In genomic region chr2:209771474-209772292, GRCh38 we compare ENCODE assay signal across 8 cellular contexts. TPM values are rescaled to one million over a fixed set of nuclear protein-coding genes. Genes with fewer than 3 reads are reported as not detected.
DNase-seq lines count a peak whose midpoint lies in the region; ATAC-seq and TF ChIP-seq lines count a peak whose summit lies in the region.

TSS of gene UNC80 (plus strand) at chr2:209771832. CDS start at chr2:209772073, 241 bp downstream.

- H3K4me1 ChIP-seq in CD8-positive, alpha-beta memory T cell (ENCODE audit: insufficient read depth, low read length), result no peaks in the 10 kb centered on the region
- H3K4me1 ChIP-seq in GM23338 (ENCODE audit: insufficient read depth), result peaks cover 11% of the 10 kb centered on the region
- H3K4me1 ChIP-seq in right cardiac atrium (ENCODE audit: control insufficient read depth, insufficient read depth, low read length), result no peaks in the 10 kb centered on the region

- peaks cover 0 to 5% (median 0%) of the 10 kb centered on the region in 5 donors for H3K9me3 Mint-ChIP-seq in CD8-positive, alpha-beta memory T cell
- no peaks in the 10 kb centered on the region for H3K9me3 Mint-ChIP-seq in GM23338

- H3K4me1 Mint-ChIP-seq in CD8-positive, alpha-beta memory T cell, result peaks cover 3 to 4% (median 4%) of the 10 kb centered on the region in 3 donors
- peaks cover 14% of the 10 kb centered on the region; the same call in 2 of the 3 replicates for H3K4me1 Mint-ChIP-seq in GM23338

- H3F3A ChIP-seq in GM23338 (replicated peaks; ENCODE audit: low read depth), result no peaks in the 10 kb centered on the region

- H3K27ac ChIP-seq in CD8-positive, alpha-beta memory T cell (ENCODE audit: low read depth, low read length), result no peak within 1 kb of the TSS
- H3K27ac ChIP-seq in GM23338 (ENCODE audit: low read depth) (no peak within 1 kb of the TSS), right cardiac atrium (ENCODE audit: low read length) (no peak within 1 kb of the TSS)

- no peak within 1 kb of the TSS for H3K4me3 ChIP-seq in CD8-positive, alpha-beta memory T cell (ENCODE audit: low read length)
- peak within 1 kb of the TSS; percentile 63 for H3K4me3 ChIP-seq in GM23338
- H3K4me3 ChIP-seq in astrocyte of the cerebellum (ENCODE audit: low read depth, low read length), result peak within 1 kb of the TSS; percentile 48
- H3K4me3 ChIP-seq in right cardiac atrium (ENCODE audit: low read length), result peak within 1 kb of the TSS; percentile 43

- peak within 1 kb of the TSS in 4 of 7 donors; percentile 22 to 50 (median 37) for H3K4me3 Mint-ChIP-seq in CD8-positive, alpha-beta memory T cell
- peak within 1 kb of the TSS; percentile 71 for H3K4me3 Mint-ChIP-seq in GM23338

- no peaks in the 10 kb centered on the region for H4K20me1 ChIP-seq in GM23338 (replicated peaks; ENCODE audit: insufficient read depth)

- peak within 1 kb of the TSS; percentile 80; the same call in 1 of the 2 replicates for H2AFZ ChIP-seq in GM23338

- WGBS in right cardiac atrium, result 2% methylated on average over 73 of the region's 73 CpGs

- intact Hi-C loops in right cardiac atrium (cut with DNase I), result no loop called here
- intact Hi-C loops in posterior vena cava (cut with DNase I), result no loop called here

- H3K27ac Mint-ChIP-seq in CD8-positive, alpha-beta memory T cell, result no peak within 1 kb of the TSS
- no peak within 1 kb of the TSS for H3K27ac Mint-ChIP-seq in GM23338

- CTCF ChIA-PET in CD8-positive, alpha-beta memory T cell (lab: Charles Lee), result no interaction called here

- H3K27me3 Mint-ChIP-seq in CD8-positive, alpha-beta memory T cell, result peaks cover 19 to 37% of the 10 kb centered on the region in 2 donors
- H3K27me3 Mint-ChIP-seq in GM23338 (ENCODE audit: insufficient read depth, low read depth, poor library complexity), result peaks cover 24% of the 10 kb centered on the region

- POLR2A ChIA-PET in CD8-positive, alpha-beta memory T cell (lab: Charles Lee), result no interaction called here

- H3K27me3 ChIP-seq in CD8-positive, alpha-beta memory T cell (ENCODE audit: insufficient read depth, low read length, poor library complexity, severe bottlenecking), result no peaks in the 10 kb centered on the region
- H3K27me3 ChIP-seq in GM23338 (ENCODE audit: insufficient read depth) (peaks cover 63% of the 10 kb centered on the region), right cardiac atrium (ENCODE audit: control insufficient read depth, insufficient read depth) (no peaks in the 10 kb centered on the region)

- H3K36me3 Mint-ChIP-seq in CD8-positive, alpha-beta memory T cell, result no peaks in the 10 kb centered on the region
- no peaks in the 10 kb centered on the region for H3K36me3 Mint-ChIP-seq in GM23338 (ENCODE audit: low read depth)

- H3K9me2 ChIP-seq in GM23338 (ENCODE audit: insufficient read depth), result no peaks in the 10 kb centered on the region

- TF ChIP-seq CTCF in GM23338 (conservative IDR thresholded peaks at IDR 0.05; ENCODE audit: low read depth in 2 of 2), result no peak; a peak in 1 of 4 replicates
- no peak for TF ChIP-seq CTCF in astrocyte of the cerebellum (IDR thresholded peaks at IDR 0.05; ENCODE audit: low read depth, low read length, missing control alignments)

- in situ Hi-C loops in astrocyte of the cerebellum (cut with HindIII; ENCODE audit: low sequenced_read_pairs), result no loop called here

- H3K4me2 ChIP-seq in GM23338, result peak within 1 kb of the TSS; percentile 89

- peak; percentile 93 for ATAC-seq in GM23338
- peak; percentile 93 to 95 for ATAC-seq in right cardiac atrium
- no peak for ATAC-seq in GM18873 (IDR thresholded peaks at IDR 0.05; ENCODE audit: low FRiP score, unreplicated experiment)
- ATAC-seq in HG02571 (IDR thresholded peaks at IDR 0.05; ENCODE audit: unreplicated experiment), result no peak

- no peaks in the 10 kb centered on the region for H3K36me3 ChIP-seq in CD8-positive, alpha-beta memory T cell (ENCODE audit: insufficient read depth, low read length)
- no peaks in the 10 kb centered on the region for H3K36me3 ChIP-seq in GM23338 (ENCODE audit: insufficient read depth)

- DNase-seq in CD8-positive, alpha-beta memory T cell, result no peak
- DNase-seq in GM23338 (ENCODE audit: low spot score), result peak; percentile 88
- DNase-seq in NCI-H345 (lab: John Stamatoyannopoulos, UW), result peak; percentile 73
- peak; percentile 46 for DNase-seq in astrocyte of the cerebellum (ENCODE audit: low read depth)
- peak; percentile 58 to 88 (median 84) for DNase-seq in right cardiac atrium
- peak; percentile 83 for DNase-seq in posterior vena cava (ENCODE audit: low spot score)

- H3K9me3 ChIP-seq in CD8-positive, alpha-beta memory T cell (ENCODE audit: low read length), result no peaks in the 10 kb centered on the region
- H3K9me3 ChIP-seq in right cardiac atrium (ENCODE audit: control insufficient read depth, low read length), result no peaks in the 10 kb centered on the region

- H3K79me2 ChIP-seq in GM23338 (replicated peaks; ENCODE audit: insufficient read depth), result no peaks in the 10 kb centered on the region

TF ChIP-seq in GM23338, 12 proteins besides CTCF, POLR2A, EP300 and RAD21 (continues in another document):
- TF ChIP-seq CREB1 (CRISPR knock-in tag; IDR thresholded peaks at IDR 0.05; ENCODE audit: low read depth), result no peak
- TF ChIP-seq EZH2phosphoT487 (IDR thresholded peaks at IDR 0.05; ENCODE audit: unreplicated experiment), result no peak
- TF ChIP-seq REST (IDR thresholded peaks at IDR 0.05; ENCODE audit: unreplicated experiment), result peak; percentile 97
- TF ChIP-seq EZH2 (IDR thresholded peaks at IDR 0.05; ENCODE audit: low read depth, unreplicated experiment), result peak; percentile 3
- TF ChIP-seq ZNF114 (CRISPR knock-in tag; IDR thresholded peaks at IDR 0.05), result no peak
- no peak for TF ChIP-seq STAT1 (IDR thresholded peaks at IDR 0.05; ENCODE audit: unreplicated experiment)
- TF ChIP-seq JUNB (IDR thresholded peaks at IDR 0.05; ENCODE audit: unreplicated experiment), result no peak
- 0 out of 2 replicates have a peak, but pooled peaks have one; percentile 19 for TF ChIP-seq ETS1 (IDR thresholded peaks at IDR 0.05)
- TF ChIP-seq ZNF331 (CRISPR knock-in tag; IDR thresholded peaks at IDR 0.05; ENCODE audit: low read depth), result no peak

RNA-seq across cellular contexts. Expression of gene UNC80, which starts in this region (rescaled TPM):
- total RNA-seq in CD8-positive, alpha-beta memory T cell, result not detected
- polyA plus RNA-seq in CD8-positive, alpha-beta memory T cell, result not detected
- total RNA-seq in GM23338 (2014; rRNA removed; shearing (Covaris generic)), result 0.47 and 1.5 TPM in 2 replicates
- polyA plus RNA-seq in GM23338 (2016; fragmentation: Nextera tagmentation; extraction: Ambion mirVana) (0.03 and 0.11 TPM in 2 replicates), right cardiac atrium (0.02 TPM)
- total RNA-seq in right cardiac atrium (under 1 TPM in 3 of 4 donors, not detected in 1; 0.06 to 0.20 (median 0.12) TPM), posterior vena cava (not detected)

Comparison
In these comparisons a context has a peak if more than half of its experiments do, and no peak if none do; other contexts are left out.
1. Peak in DNase-seq, ATAC-seq and H3K4me3 ChIP-seq in right cardiac atrium; RNA of the gene not detected or under 1 TPM.
2. Peak in DNase-seq in posterior vena cava; RNA of the gene not detected or under 1 TPM.
3. DNase-seq: peak in GM23338 (single experiment), NCI-H345 (single experiment) and astrocyte of the cerebellum (single experiment); none in CD8-positive, alpha-beta memory T cell (0 of 5).